22 cellular contexts compared by ENCODE assay signal in the genomic region with DNA sequence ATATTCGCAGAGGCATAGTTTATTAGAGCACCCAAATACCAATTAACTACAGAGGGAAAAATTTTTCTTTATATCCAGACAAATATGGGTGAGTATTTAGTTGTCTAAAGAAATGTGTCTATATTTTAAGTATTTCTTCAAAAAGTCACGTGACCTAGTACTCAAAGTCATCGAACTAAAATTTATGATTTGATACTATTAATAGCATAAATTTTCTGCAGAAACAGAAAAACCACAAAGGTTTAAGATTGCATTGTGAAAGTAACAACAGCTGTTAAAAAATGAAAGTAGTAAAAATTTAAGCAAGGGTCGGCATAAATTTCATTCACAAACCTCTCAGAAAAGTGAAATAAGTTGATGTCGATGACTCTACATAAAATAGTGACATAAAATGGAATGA.
DNase-seq lines count a peak whose midpoint lies in the region; ATAC-seq, FAIRE-seq and TF ChIP-seq lines count a peak whose summit lies in the region.
"Had no signal": no experiment of that assay in that cellular context is flagged by ENCODE, and none has a peak within 500 bp of the region (broad histone marks: within the 10 kb centered on the region; RNA-seq: fewer than 3 reads in every experiment).

No MANE protein-coding gene starts in this region.

- H3K9me3 ChIP-seq in gastrocnemius medialis, result no peaks in the 10 kb centered on the region
- no peaks in the 10 kb centered on the region for H3K9me3 ChIP-seq in pancreas
- H3K9me3 ChIP-seq: HAP-1, MG63, prostate gland, transverse colon had no signal

- intact Hi-C loops in gastrocnemius medialis (cut with DNase I; ENCODE audit: low total_unique reads) (no loop called here), pancreas (cut with DNase I) (no loop called here), left ventricle myocardium superior (cut with micrococcal nuclease) (no loop called here)

- TF ChIP-seq CTCF in gastrocnemius medialis (IDR thresholded peaks at IDR 0.05 in 4 of 5, conservative IDR thresholded peaks at IDR 0.05 in 1 of 5) (no peak), pancreas (IDR thresholded peaks at IDR 0.05) (no peak)

- FAIRE-seq in pancreas (lab: Jason Lieb, UNC), result no peak
- FAIRE-seq: RCC 7860 had no signal

- H3K27me3 ChIP-seq in gastrocnemius medialis (no peaks in the 10 kb centered on the region), pancreas (no peaks in the 10 kb centered on the region)
- H3K27me3 ChIP-seq: MG63, transverse colon had no signal

- no peak overlapping the region for H3K4me3 ChIP-seq in gastrocnemius medialis
- no peak overlapping the region for H3K4me3 ChIP-seq in pancreas
- H3K4me3 ChIP-seq: HAP-1, MG63, prostate gland, skin epidermis, transverse colon had no signal

- peak; percentile 58 for ATAC-seq in GM18511 (IDR thresholded peaks at IDR 0.05; ENCODE audit: unreplicated experiment)
- ATAC-seq in GM21515 (IDR thresholded peaks at IDR 0.05; ENCODE audit: unreplicated experiment), result peak; percentile 42
- peak; percentile 32 for ATAC-seq in HG02981 (IDR thresholded peaks at IDR 0.05; ENCODE audit: unreplicated experiment)
- ATAC-seq in gastrocnemius medialis, result no peak
- ATAC-seq in pancreas, result no peak
- no peak for ATAC-seq in left ventricle myocardium superior
- ATAC-seq: activated CD4-positive, CD25-positive, alpha-beta regulatory T cell treated with anti-CD3 and anti-CD28 coated beads, Interleukin-2, amount 50 U/mL, for 24 hours; activated naive CD4-positive, alpha-beta T cell treated with anti-CD3 and anti-CD28 coated beads, Interleukin-2, amount 50 U/mL, for 72 hours had no signal

- 67 to 80% methylated on average over 5 of the region's 5 CpGs for WGBS in pancreas, 2 donors

- TF ChIP-seq POLR2A in gastrocnemius medialis (IDR thresholded peaks at IDR 0.05), result no peak

- H3K4me1 ChIP-seq in gastrocnemius medialis (no peaks in the 10 kb centered on the region), pancreas (no peaks in the 10 kb centered on the region)
- H3K4me1 ChIP-seq: HAP-1, prostate gland, transverse colon had no signal

- no peak overlapping the region for H3K27ac ChIP-seq in gastrocnemius medialis
- no peak overlapping the region for H3K27ac ChIP-seq in pancreas
- H3K27ac ChIP-seq: prostate gland, skin epidermis, transverse colon had no signal

- in situ Hi-C loops in gastrocnemius medialis (cut with MboI; ENCODE audit: low sequenced_read_pairs in 4 of 4), result no loop called here

- DNase-seq in MV-4-11 (lab: John Stamatoyannopoulos, UW), result peak; percentile 52
- no peak for DNase-seq in activated CD4-positive, alpha-beta T cell treated with anti-CD3 and anti-CD28 coated beads for 1 hour
- no peak for DNase-seq in gastrocnemius medialis
- no peak for DNase-seq in pancreas
- no peak for DNase-seq in left ventricle myocardium superior
- DNase-seq: AML-193; glutamatergic neuron; MG63; NCI-H187; NCI-H2227 treated with DMSO at 0.1 percent for 48 hours; stimulated activated CD4-positive, alpha-beta T cell treated with anti-CD3 and anti-CD28 coated beads, Interleukin-2, amount 100 ng/mL, for 48 hours; T-helper 9 cell; transverse colon had no signal

- H3K36me3 ChIP-seq in gastrocnemius medialis (no peaks in the 10 kb centered on the region), pancreas (no peaks in the 10 kb centered on the region)
- H3K36me3 ChIP-seq: HAP-1, MG63, prostate gland, transverse colon had no signal

Comparison
In these comparisons a context has a peak if more than half of its experiments do, and no peak if none do; other contexts are left out.
1. ATAC-seq: peak in GM18511 (single experiment), GM21515 (single experiment) and HG02981 (single experiment); none in gastrocnemius medialis (0 of 2), pancreas (0 of 4) and left ventricle myocardium superior (single experiment).